14 cellular contexts compared by ENCODE assay signal in the genomic region with DNA sequence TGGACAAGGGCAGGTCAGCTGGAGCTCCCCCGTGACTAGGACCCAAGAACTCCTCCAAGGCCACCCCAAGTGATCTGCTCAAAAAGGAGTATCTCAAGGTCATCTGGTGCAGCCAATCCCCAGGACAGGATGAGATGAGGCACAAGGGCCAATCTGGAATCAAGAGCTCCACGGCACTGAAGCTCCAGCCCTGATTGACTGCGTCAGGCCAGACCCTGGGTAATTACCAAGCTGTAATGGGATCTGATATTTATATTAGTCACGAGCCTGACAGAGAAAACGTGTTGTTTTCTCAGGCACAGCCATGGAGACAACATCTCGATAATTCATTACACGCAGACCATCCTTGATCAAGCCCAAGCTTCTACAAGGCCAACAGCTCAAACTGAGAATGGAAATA. TPM values are rescaled to one million over a fixed set of nuclear protein-coding genes. Genes with fewer than 3 reads are reported as not detected.
DNase-seq lines count a peak whose midpoint lies in the region; ATAC-seq and TF ChIP-seq lines count a peak whose summit lies in the region.
"Had no signal": no experiment of that assay in that cellular context is flagged by ENCODE, and none has a peak within 500 bp of the region (broad histone marks: within the 10 kb centered on the region; RNA-seq: fewer than 3 reads in every experiment).

No MANE protein-coding gene starts in this region.

- H4K20me1 ChIP-seq in OCI-LY7 (ENCODE audit: insufficient read depth, low read length) = no peaks in the 10 kb centered on the region

- DNase-seq in H4 (ENCODE audit: low spot score) (peak; percentile 34), Panc1 (ENCODE audit: low read depth, low spot score) (no peak), superior temporal gyrus (ENCODE audit: extremely low spot score) (peak; percentile 6), OCI-LY7 (ENCODE audit: low spot score) (no peak), GOT3 (lab: John Stamatoyannopoulos, UW) (no peak)
- no peak for DNase-seq in NK-92 treated with Interleukin-12 subunit alpha and Interleukin-12 subunit beta, amount 100 ng/mL, for 24 hours (lab: John Stamatoyannopoulos, UW)
- no peak for DNase-seq in activated CD4-positive, alpha-beta T cell treated with anti-CD3 and anti-CD28 coated beads for 36 hours
- DNase-seq: Caco-2, NCI-H1092, NCI-H2107, NCI-H226, NCI-H526 had no signal

- H3K27ac ChIP-seq in Panc1 (ENCODE audit: low read length) = peak overlapping the region; percentile 91
- H3K27ac ChIP-seq in gastroesophageal sphincter = peak overlapping the region in 3 of 4 donors; percentile 33 to 95 (median 91)
- no peak overlapping the region for H3K27ac ChIP-seq in OCI-LY7 (ENCODE audit: low read depth, low read length, poor library complexity, severe bottlenecking)

- H3K4me3 ChIP-seq in Panc1 (ENCODE audit: low read depth in 2 of 2, low read length in 2 of 2) = peak overlapping the region in 1 of 2 experiments; percentile 90; a peak in 2 of 4 replicates
- H3K4me3 ChIP-seq in gastroesophageal sphincter = no peak overlapping the region
- no peak overlapping the region for H3K4me3 ChIP-seq in OCI-LY7 (ENCODE audit: low read depth, low read length, poor library complexity, severe bottlenecking)

- H3K9me3 ChIP-seq in Panc1 (ENCODE audit: control insufficient read depth, insufficient read depth, low read depth, low read length) = no peaks in the 10 kb centered on the region
- no peaks in the 10 kb centered on the region for H3K9me3 ChIP-seq in gastroesophageal sphincter
- H3K9me3 ChIP-seq in OCI-LY7 (ENCODE audit: low read length) = no peaks in the 10 kb centered on the region
- H3K9me3 ChIP-seq: Caco-2 had no signal

- H3K4me1 ChIP-seq in Panc1 (ENCODE audit: control insufficient read depth, insufficient read depth, low read length) (peaks cover 69% of the 10 kb centered on the region), gastroesophageal sphincter (peaks cover 0 to 80% (median 23%) of the 10 kb centered on the region in 3 donors), OCI-LY7 (ENCODE audit: insufficient read depth, low read length, poor library complexity, severe bottlenecking) (no peaks in the 10 kb centered on the region)

- H3K36me3 Mint-ChIP-seq in activated CD4-positive, alpha-beta T cell treated with anti-CD3 and anti-CD28 coated beads for 36 hours (ENCODE audit: low read depth) = no peaks in the 10 kb centered on the region

- no peak for TF ChIP-seq POLR2A in gastroesophageal sphincter (IDR thresholded peaks at IDR 0.05)

- H3K27ac Mint-ChIP-seq in activated CD4-positive, alpha-beta T cell treated with anti-CD3 and anti-CD28 coated beads for 36 hours = no peak overlapping the region
- H3K27ac Mint-ChIP-seq: CD14-positive monocyte had no signal

- H3K27me3 ChIP-seq in Panc1 (ENCODE audit: control insufficient read depth, insufficient read depth, low read length) = no peaks in the 10 kb centered on the region
- H3K27me3 ChIP-seq in gastroesophageal sphincter = peaks cover 24% of the 10 kb centered on the region

- CTCF ChIA-PET in Panc1 (lab: Charles Lee) (interaction anchor here (0.6 to 1.4 kb wide), 3 partner anchors 19 to 381 kb away, joined by 3 to 4 read pairs (median 3); no protein-coding TSS in a partner anchor), OCI-LY7 (lab: Charles Lee; ENCODE audit: unreplicated experiment) (interaction anchor here (0.6 kb wide), 1 partner anchor 251 kb away, joined by 3 read pairs; no protein-coding TSS in a partner anchor)
- CTCF ChIA-PET in activated CD4-positive, alpha-beta T cell treated with anti-CD3 and anti-CD28 coated beads for 36 hours (lab: Charles Lee) = interaction anchor here (0.7 to 2.2 kb wide), 4 partner anchors 14 to 465 kb away, joined by 3 to 10 read pairs (median 4); no protein-coding TSS in a partner anchor

- no peaks in the 10 kb centered on the region for H3K9me2 ChIP-seq in OCI-LY7 (ENCODE audit: insufficient read depth, low read length)

- no peak overlapping the region for H3K4me3 Mint-ChIP-seq in activated CD4-positive, alpha-beta T cell treated with anti-CD3 and anti-CD28 coated beads for 36 hours

- intact Hi-C loops in Panc1 (cut with micrococcal nuclease; ENCODE audit: unreplicated experiment) (no loop called here), OCI-LY7 (cut with micrococcal nuclease; ENCODE audit: unreplicated experiment) (no loop called here)
- intact Hi-C loops in activated CD4-positive, alpha-beta T cell treated with anti-CD3 and anti-CD28 coated beads for 36 hours (cut with DNase I, micrococcal nuclease) = no loop called here

- H3K36me3 ChIP-seq in Panc1 (ENCODE audit: control insufficient read depth, insufficient read depth, low read length) (no peaks in the 10 kb centered on the region), gastroesophageal sphincter (no peaks in the 10 kb centered on the region), OCI-LY7 (ENCODE audit: insufficient read depth, low read length) (no peaks in the 10 kb centered on the region)

- H3K4me1 Mint-ChIP-seq in activated CD4-positive, alpha-beta T cell treated with anti-CD3 and anti-CD28 coated beads for 36 hours = peaks cover 2% of the 10 kb centered on the region

- ATAC-seq in Panc1 (no peak), gastroesophageal sphincter (no peak)
- no peak for ATAC-seq in activated CD4-positive, alpha-beta T cell treated with anti-CD3 and anti-CD28 coated beads for 36 hours

- POLR2A ChIA-PET in Panc1 (lab: Charles Lee) (no interaction called here), OCI-LY7 (lab: Charles Lee) (no interaction called here)
- POLR2A ChIA-PET in activated CD4-positive, alpha-beta T cell treated with anti-CD3 and anti-CD28 coated beads for 36 hours (lab: Charles Lee) = no interaction called here

- H3K79me2 ChIP-seq in OCI-LY7 (ENCODE audit: insufficient read depth, low read depth, low read length) = no peaks in the 10 kb centered on the region

- WGBS in gastroesophageal sphincter (ENCODE audit: low coverage in 1 of 2), 2 donors = 50 to 62% methylated on average over 2 to 3 of the region's 7 CpGs

- BruUV-seq in Panc1 (replicated peaks; lab: Mats Ljungman, UMichigan) = no TSS peak
- BruUV-seq in OCI-LY7 (replicated peaks; lab: Mats Ljungman, UMichigan) = no TSS peak

- H3K9me3 Mint-ChIP-seq in activated CD4-positive, alpha-beta T cell treated with anti-CD3 and anti-CD28 coated beads for 36 hours (ENCODE audit: low read depth) = no peaks in the 10 kb centered on the region

- TF ChIP-seq EP300 in gastroesophageal sphincter (IDR thresholded peaks at IDR 0.05) = no peak

- H2AFZ ChIP-seq in OCI-LY7 (ENCODE audit: low read length) = no peak overlapping the region

- H3K4me2 ChIP-seq in OCI-LY7 (ENCODE audit: low read length) = no peak overlapping the region

- TF ChIP-seq CTCF in Panc1 (IDR thresholded peaks at IDR 0.05) (no peak), gastroesophageal sphincter (IDR thresholded peaks at IDR 0.05) (no peak), OCI-LY7 (conservative IDR thresholded peaks at IDR 0.05; ENCODE audit: low read length) (no peak)

- in situ Hi-C loops in Panc1 (cut with HindIII; ENCODE audit: low pct_unique_long_range_greater_than_20kb, low sequenced_read_pairs) = no loop called here

- peaks cover 33% of the 10 kb centered on the region for H3K27me3 Mint-ChIP-seq in activated CD4-positive, alpha-beta T cell treated with anti-CD3 and anti-CD28 coated beads for 36 hours

RNA-seq across cellular contexts. Expression of gene KCNMA1, which starts 4.2 kb away (rescaled TPM):
- 8.0 and 8.4 TPM in 2 replicates for total RNA-seq in H4 (2014; rRNA removed; shearing (Covaris generic))
- 91.9 TPM for total RNA-seq in Panc1 (2021; ENCODE audit: unreplicated experiment)
- 75.5 TPM for polyA plus RNA-seq in Panc1 (2012; ENCODE audit: insufficient read length)
- 100 to 1,000 TPM; 168 to 389 (median 323) TPM for total RNA-seq in gastroesophageal sphincter
- total RNA-seq in OCI-LY7 (2014; rRNA removed; shearing (Covaris generic)) = not detected in 2 replicates
- total RNA-seq in OCI-LY7 (2022) = not detected in 2 replicates
- total RNA-seq in activated CD4-positive, alpha-beta T cell treated with anti-CD3 and anti-CD28 coated beads for 36 hours = under 1 TPM in 1 of 2 experiments, not detected in 1; 0.18 TPM

Comparison
In these comparisons a context has a peak if more than half of its experiments do, and no peak if none do; other contexts are left out.
1. DNase-seq: peak in H4 (single experiment) and superior temporal gyrus (single experiment); none in Panc1 (single experiment), OCI-LY7 (single experiment), GOT3 (single experiment), NK-92 treated with Interleukin-12 subunit alpha and Interleukin-12 subunit beta, amount 100 ng/mL, for 24 hours (single experiment) and activated CD4-positive, alpha-beta T cell treated with anti-CD3 and anti-CD28 coated beads for 36 hours (single experiment).